In genomic region chr7:67690700-67691099, GRCh38 we compare ENCODE assay signal across 3 cellular contexts.
"Had no signal": no experiment of that assay in that cellular context is flagged by ENCODE, and none has a peak within 500 bp of the region (broad histone marks: within the 10 kb centered on the region; RNA-seq: fewer than 3 reads in every experiment).

No MANE protein-coding gene starts in this region.

- ATAC-seq: GM12878 had no signal

- DNase-seq: GDM1, GF-D8 had no signal

- H3K4me3 ChIP-seq: GM12878 had no signal
